ENCODE assay signal across 9 cellular contexts in genomic region chr19:52941941-52942370, GRCh38. TPM values are rescaled to one million over a fixed set of nuclear protein-coding genes. Genes with fewer than 3 reads are reported as not detected.
A peak's percentile ranks its signal among the peaks of the same experiment; 100 is the strongest.
DNase-seq lines count a peak whose midpoint lies in the region; ATAC-seq and TF ChIP-seq lines count a peak whose summit lies in the region.
"Had no signal": no experiment of that assay in that cellular context is flagged by ENCODE, and none has a peak within 500 bp of the region (broad histone marks: within the 10 kb centered on the region; RNA-seq: fewer than 3 reads in every experiment).

No MANE protein-coding gene starts in this region.

- peaks cover 0 to 70% (median 18%) of the 10 kb centered on the region in 9 donors for H3K9me3 Mint-ChIP-seq in naive thymus-derived CD8-positive, alpha-beta T cell

- H3K4me1 Mint-ChIP-seq in naive thymus-derived CD8-positive, alpha-beta T cell, result peaks cover 11 to 34% (median 21%) of the 10 kb centered on the region in 4 donors

- H3K9me3 ChIP-seq in WERI-Rb-1 (ENCODE audit: severe bottlenecking), result peaks cover 8% of the 10 kb centered on the region

- H3K4me3 ChIP-seq in AG10803 (ENCODE audit: low read length) (peak overlapping the region; percentile 87), WERI-Rb-1 (ENCODE audit: low read depth, low read length) (peak overlapping the region; percentile 99), epithelial cell of proximal tubule (ENCODE audit: low read depth, low read length) (peak overlapping the region; percentile 79)

- peaks cover 15 to 49% (median 23%) of the 10 kb centered on the region in 3 donors for H3K36me3 Mint-ChIP-seq in naive thymus-derived CD8-positive, alpha-beta T cell

- H3K4me3 Mint-ChIP-seq in naive thymus-derived CD8-positive, alpha-beta T cell, result peak overlapping the region; percentile 85 to 97 (median 94)

- peak overlapping the region; percentile 91 for H3K27ac ChIP-seq in WERI-Rb-1

- TF ChIP-seq CTCF in AG10803 (conservative IDR thresholded peaks at IDR 0.05; ENCODE audit: low read length), result no peak
- TF ChIP-seq CTCF in WERI-Rb-1 (IDR thresholded peaks at IDR 0.05; ENCODE audit: low read depth, low read length), result no peak
- no peak for TF ChIP-seq CTCF in epithelial cell of proximal tubule (conservative IDR thresholded peaks at IDR 0.05; ENCODE audit: low read depth, low read length)
- TF ChIP-seq CTCF in GM13976 (IDR thresholded peaks at IDR 0.05; ENCODE audit: borderline replicate concordance, control extremely low read depth, extremely low read depth, insufficient read depth, missing control alignments), result no peak

- POLR2A ChIA-PET in naive thymus-derived CD8-positive, alpha-beta T cell (lab: Charles Lee), result interaction anchor here (0.7 kb wide), 1 partner anchor 815 kb away, joined by 4 read pairs; no protein-coding TSS in a partner anchor

- H3K27me3 Mint-ChIP-seq in naive thymus-derived CD8-positive, alpha-beta T cell, result peaks cover 0 to 7% (median 0%) of the 10 kb centered on the region in 5 donors

- H3K36me3 ChIP-seq in WERI-Rb-1, result peaks cover 7% of the 10 kb centered on the region

- DNase-seq in AG10803 (ENCODE audit: low read depth) (peak; percentile 21), WERI-Rb-1 (peak; percentile 55), epithelial cell of proximal tubule (ENCODE audit: low read depth) (no peak), GM13976 (ENCODE audit: low spot score) (no peak), NCI-H1092 (lab: John Stamatoyannopoulos, UW) (no peak)
- DNase-seq in naive thymus-derived CD8-positive, alpha-beta T cell, result peak in 3 of 10 donors; percentile 18 to 27 (median 19)

- ATAC-seq in GM18861 (IDR thresholded peaks at IDR 0.05; ENCODE audit: unreplicated experiment), result peak; percentile 15
- peak; percentile 27 for ATAC-seq in HG03432 (IDR thresholded peaks at IDR 0.05; ENCODE audit: unreplicated experiment)
- peak; percentile 44 to 51 for ATAC-seq in naive thymus-derived CD8-positive, alpha-beta T cell

- peak overlapping the region; percentile 73 to 97 (median 94) for H3K27ac Mint-ChIP-seq in naive thymus-derived CD8-positive, alpha-beta T cell

- no peaks in the 10 kb centered on the region for H3K27me3 ChIP-seq in WERI-Rb-1 (ENCODE audit: insufficient read depth, low read depth, severe bottlenecking)

- in situ Hi-C loops in GM13976 (cut with MboI; ENCODE audit: low sequenced_read_pairs, unreplicated experiment), result no loop called here

RNA-seq across cellular contexts. Expression of gene ZNF888, which starts 18.7 kb away (rescaled TPM):
- 5.1 and 6.3 TPM in 2 replicates for total RNA-seq in epithelial cell of proximal tubule
- 10 to 100 TPM in 1 of 2 experiments, 1 to 10 TPM in 1; 9.5 to 10.5 TPM for total RNA-seq in naive thymus-derived CD8-positive, alpha-beta T cell
- polyA plus RNA-seq in naive thymus-derived CD8-positive, alpha-beta T cell, result 1 to 10 TPM in 2 of 3 donors, under 1 TPM in 1; 0.85 to 2.4 (median 1.7) TPM
- total RNA-seq: HT1080 had no signal

RNA-seq across cellular contexts. Expression of gene ZNF816, which starts 20.7 kb away (rescaled TPM):
- 2.5 and 4.2 TPM in 2 replicates for total RNA-seq in epithelial cell of proximal tubule
- total RNA-seq in naive thymus-derived CD8-positive, alpha-beta T cell, result 10 to 100 TPM; 20.0 to 21.6 TPM
- 10 to 100 TPM in 1 of 3 donors, 1 to 10 TPM in 2; 5.0 to 15.4 (median 6.7) TPM for polyA plus RNA-seq in naive thymus-derived CD8-positive, alpha-beta T cell
- total RNA-seq: HT1080 had no signal

RNA-seq across cellular contexts. Expression of gene ZNF320, which starts 44.5 kb away (rescaled TPM):
- total RNA-seq in epithelial cell of proximal tubule, result 4.7 and 18.9 TPM in 2 replicates
- total RNA-seq in naive thymus-derived CD8-positive, alpha-beta T cell, result 10 to 100 TPM; 25.8 TPM
- polyA plus RNA-seq in naive thymus-derived CD8-positive, alpha-beta T cell, result 1 to 10 TPM; 5.8 to 8.4 (median 6.1) TPM

Comparison
In these comparisons a context has a peak if more than half of its experiments do, and no peak if none do; other contexts are left out.
1. DNase-seq: peak in AG10803 (single experiment) and WERI-Rb-1 (single experiment); none in epithelial cell of proximal tubule (single experiment), GM13976 (single experiment) and NCI-H1092 (single experiment).
2. Peak in every context shown above with its lines, with median percentiles within 50 percentile points of each other: H3K4me3 ChIP-seq and ATAC-seq.